14 cellular contexts compared by ENCODE assay signal in genomic region chr10:33897255-33897893, GRCh38.
DNase-seq lines count a peak whose midpoint lies in the region; ATAC-seq, FAIRE-seq and TF ChIP-seq lines count a peak whose summit lies in the region.
"Had no signal": no experiment of that assay in that cellular context is flagged by ENCODE, and none has a peak within 500 bp of the region (broad histone marks: within the 10 kb centered on the region; RNA-seq: fewer than 3 reads in every experiment).

No MANE protein-coding gene starts in this region.

- H3K9me3 ChIP-seq in keratinocyte (ENCODE audit: control insufficient read depth, low read depth, low read length): peaks cover 4% of the 10 kb centered on the region
- H3K9me3 ChIP-seq: body of pancreas had no signal

- H3K27me3 ChIP-seq in keratinocyte (ENCODE audit: control insufficient read depth, extremely low read depth, insufficient read depth, low read length): no peaks in the 10 kb centered on the region
- H3K27me3 ChIP-seq: body of pancreas had no signal

- H3K9me1 ChIP-seq in keratinocyte (ENCODE audit: control insufficient read depth, extremely low read depth, insufficient read depth, low read length): no peaks in the 10 kb centered on the region

- no peak overlapping the region for H3K4me3 ChIP-seq in keratinocyte (ENCODE audit: control insufficient read depth in 2 of 3, extremely low read depth in 1 of 3, insufficient read depth in 2 of 3, low read depth in 1 of 3, low read length in 3 of 3)
- H3K4me3 ChIP-seq: body of pancreas, PC-9 had no signal

- H2AFZ ChIP-seq in keratinocyte (ENCODE audit: control insufficient read depth, low read length): no peak overlapping the region
- H2AFZ ChIP-seq: PC-9 had no signal

- peaks cover 42% of the 10 kb centered on the region for H3K4me1 ChIP-seq in keratinocyte (ENCODE audit: control insufficient read depth, extremely low read depth, insufficient read depth, low read length)

- dilution Hi-C loops in keratinocyte (cut with MboI; ENCODE audit: extremely low pct_ligation_motif_present, low sequenced_read_pairs): no loop called here

- ATAC-seq in SK-N-SH treated with all-trans-retinoic acid at 6 μM for 48 hours (no peak), HG02970 (IDR thresholded peaks at IDR 0.05; ENCODE audit: low FRiP score, unreplicated experiment) (no peak)
- ATAC-seq: body of pancreas had no signal

- H3K27ac ChIP-seq in keratinocyte (ENCODE audit: control insufficient read depth, insufficient read depth, low read length): peak overlapping the region; percentile 77
- H3K27ac ChIP-seq: body of pancreas, PC-9 had no signal

- H3K9ac ChIP-seq in keratinocyte (ENCODE audit: control insufficient read depth, extremely low read depth, insufficient read depth, low read length): no peak overlapping the region

- peak overlapping the region; percentile 49 for H3K4me2 ChIP-seq in keratinocyte (ENCODE audit: control insufficient read depth, extremely low read depth, insufficient read depth, low read depth, low read length)
- H3K4me2 ChIP-seq: PC-9 had no signal

- FAIRE-seq in keratinocyte (lab: Jason Lieb, UNC): peak; percentile 97

- no peak for TF ChIP-seq CTCF in keratinocyte (optimal IDR thresholded peaks at IDR 0.05 in 1 of 3, IDR thresholded peaks at IDR 0.05 in 1 of 3, conservative IDR thresholded peaks at IDR 0.05 in 1 of 3; ENCODE audit: extremely low read depth in 1 of 3, insufficient read depth in 2 of 3, low read length in 3 of 3)

- H3K79me2 ChIP-seq in keratinocyte (ENCODE audit: control insufficient read depth, insufficient read depth, low read length): no peaks in the 10 kb centered on the region

- DNase-seq in COLO829 (ENCODE audit: low spot score): peak; percentile 17
- peak; percentile 59 for DNase-seq in NCI-H1105 (lab: John Stamatoyannopoulos, UW)
- DNase-seq in astrocyte of the hippocampus (ENCODE audit: low read depth, low spot score): peak; percentile 55
- peak; percentile 83 for DNase-seq in keratinocyte (ENCODE audit: low read depth, low spot score)
- no peak for DNase-seq in SIG-M5 treated with dmso at 0.1 percent for 504 hours (lab: John Stamatoyannopoulos, UW; ENCODE audit: unreplicated experiment)
- no peak for DNase-seq in dermis blood vessel endothelial cell
- DNase-seq: AML-193; body of pancreas; DMS 273 treated with DMSO at 0.1 percent for 48 hours; effector CD8-positive, alpha-beta T cell; NCI-H446 treated with DMSO at 0.1 percent for 48 hours; PC-9 had no signal

- no peaks in the 10 kb centered on the region for H3K36me3 ChIP-seq in keratinocyte (ENCODE audit: control insufficient read depth in 2 of 2, extremely low read depth in 1 of 2, insufficient read depth in 2 of 2, low read length in 2 of 2)

- H4K20me1 ChIP-seq in keratinocyte (ENCODE audit: control insufficient read depth, extremely low read depth, insufficient read depth, low read length): no peaks in the 10 kb centered on the region

TF ChIP-seq in SK-N-SH treated with all-trans-retinoic acid at 6 μM for 48 hours, 23 proteins besides CTCF, POLR2A, EP300 and RAD21:
- no peak for TF ChIP-seq PPARA (CRISPR knock-in tag; IDR thresholded peaks at IDR 0.05; ENCODE audit: borderline replicate concordance)
- no peak for TF ChIP-seq ZFP30 (CRISPR knock-in tag; IDR thresholded peaks at IDR 0.05)
- no peak for TF ChIP-seq CSDC2 (CRISPR knock-in tag; IDR thresholded peaks at IDR 0.05)
- TF ChIP-seq RARB (CRISPR knock-in tag; IDR thresholded peaks at IDR 0.05): no peak
- TF ChIP-seq TCF4 (CRISPR knock-in tag; IDR thresholded peaks at IDR 0.05; ENCODE audit: borderline replicate concordance): no peak
- no peak for TF ChIP-seq CSRNP3 (CRISPR knock-in tag; IDR thresholded peaks at IDR 0.05)
- TF ChIP-seq SNAI2 (CRISPR knock-in tag; IDR thresholded peaks at IDR 0.05): no peak
- TF ChIP-seq BACH2 (CRISPR knock-in tag; IDR thresholded peaks at IDR 0.05; ENCODE audit: borderline replicate concordance): no peak
- TF ChIP-seq ISL1 (CRISPR knock-in tag; IDR thresholded peaks at IDR 0.05): no peak
- TF ChIP-seq TSHZ2 (CRISPR knock-in tag; IDR thresholded peaks at IDR 0.05): no peak

Comparison
In these comparisons a context has a peak if more than half of its experiments do, and no peak if none do; other contexts are left out.
1. DNase-seq: peak in COLO829 (single experiment), NCI-H1105 (single experiment), astrocyte of the hippocampus (single experiment) and keratinocyte (single experiment); none in SIG-M5 treated with dmso at 0.1 percent for 504 hours (single experiment) and dermis blood vessel endothelial cell (single experiment).